16 cellular contexts compared by ENCODE assay signal in the genomic region with DNA sequence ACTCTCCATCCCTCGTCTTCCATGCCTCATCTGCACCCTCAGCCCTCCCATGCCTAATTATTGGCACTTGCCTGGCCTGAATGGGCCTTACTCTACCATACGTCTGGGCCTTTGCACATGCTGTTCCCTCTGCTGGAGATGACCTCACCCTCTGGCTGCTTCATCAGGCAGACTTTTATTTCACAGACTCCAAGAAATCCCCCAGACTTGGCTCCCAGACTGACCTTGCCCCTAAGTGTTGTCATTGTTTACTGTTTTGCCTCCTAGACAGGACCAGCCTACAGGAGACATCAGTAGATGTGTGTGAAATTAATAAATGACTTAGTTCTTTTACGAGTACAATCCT. TPM values are rescaled to one million over a fixed set of nuclear protein-coding genes. Genes with fewer than 3 reads are reported as not detected.
DNase-seq lines count a peak whose midpoint lies in the region; ATAC-seq, FAIRE-seq and TF ChIP-seq lines count a peak whose summit lies in the region.
"Had no signal": no experiment of that assay in that cellular context is flagged by ENCODE, and none has a peak within 500 bp of the region (broad histone marks: within the 10 kb centered on the region; RNA-seq: fewer than 3 reads in every experiment).

No MANE protein-coding gene starts in this region.

- POLR2A ChIA-PET in activated CD4-positive, alpha-beta T cell treated with anti-CD3 and anti-CD28 coated beads for 36 hours (lab: Charles Lee) = no interaction called here
- POLR2A ChIA-PET in HEK293 (lab: Yijun Ruan, JAX) = interaction anchor here (1.8 kb wide), 1 partner anchor 54 kb away, joined by 5 read pairs; no protein-coding TSS in a partner anchor

- H3K27me3 ChIP-seq in H9 (ENCODE audit: insufficient read depth, low read length) = no peaks in the 10 kb centered on the region; the same call in 1 of the 2 replicates
- H3K27me3 ChIP-seq: suprapubic skin had no signal

- no peak overlapping the region for H4K5ac ChIP-seq in H9 (ENCODE audit: insufficient read length, low read depth, low read length)

- H3K9me3 ChIP-seq in HEK293 (ENCODE audit: control insufficient read depth, insufficient read depth, low read depth, low read length) = no peaks in the 10 kb centered on the region
- H3K9me3 ChIP-seq in H9 (ENCODE audit: control insufficient read depth, low read depth, low read length) = no peaks in the 10 kb centered on the region
- H3K9me3 ChIP-seq: suprapubic skin had no signal

- H3K79me2 ChIP-seq in H9 (ENCODE audit: insufficient read depth, low read length) = no peaks in the 10 kb centered on the region

- no peak overlapping the region for H3K23ac ChIP-seq in H9 (ENCODE audit: insufficient read length, low read depth, low read length)

- no peak overlapping the region for H2BK5ac ChIP-seq in H9 (ENCODE audit: insufficient read length, low read length)

- DNase-seq in activated CD4-positive, alpha-beta T cell treated with anti-CD3 and anti-CD28 coated beads for 36 hours = peak; percentile 24
- no peak for DNase-seq in activated CD4-positive, alpha-beta T cell treated with anti-CD3 and anti-CD28 coated beads for 48 hours
- no peak for DNase-seq in central memory CD8-positive, alpha-beta T cell (ENCODE audit: low spot score in 2 of 2)
- no peak for DNase-seq in stimulated activated effector memory CD8-positive, alpha-beta T cell treated with anti-CD3 and anti-CD28 coated beads, Interleukin-12 subunit alpha, Interleukin-12 subunit beta, amount 100 ng/mL, for 72 hours (ENCODE audit: low spot score in 2 of 2)
- DNase-seq in H9 (no peak), H54 (ENCODE audit: insufficient read length, low spot score) (no peak), NCI-H2107 treated with DMSO at 0.1 percent for 48 hours (lab: John Stamatoyannopoulos, UW; ENCODE audit: unreplicated experiment) (no peak)
- DNase-seq: aorta, cerebellar nuclear complex had no signal

- H3K27me3 Mint-ChIP-seq in activated CD4-positive, alpha-beta T cell treated with anti-CD3 and anti-CD28 coated beads for 36 hours = no peaks in the 10 kb centered on the region
- H3K27me3 Mint-ChIP-seq in central memory CD8-positive, alpha-beta T cell = no peaks in the 10 kb centered on the region
- peaks cover 9% of the 10 kb centered on the region for H3K27me3 Mint-ChIP-seq in H9 (ENCODE audit: low read depth)

- no peak overlapping the region for H3K9ac ChIP-seq in H9 (ENCODE audit: extremely low read depth, insufficient read length, low read length)

- no peaks in the 10 kb centered on the region for H4K20me1 ChIP-seq in H9 (ENCODE audit: control insufficient read depth, insufficient read depth, insufficient read length)

- H4K8ac ChIP-seq in H9 (replicated peaks; ENCODE audit: insufficient read length, low read depth, low read length) = no peak overlapping the region

- peaks cover 16% of the 10 kb centered on the region for H3K4me1 Mint-ChIP-seq in activated CD4-positive, alpha-beta T cell treated with anti-CD3 and anti-CD28 coated beads for 36 hours
- H3K4me1 Mint-ChIP-seq in central memory CD8-positive, alpha-beta T cell = peaks cover 20% of the 10 kb centered on the region
- peaks cover 31% of the 10 kb centered on the region for H3K4me1 Mint-ChIP-seq in stimulated activated effector memory CD8-positive, alpha-beta T cell treated with anti-CD3 and anti-CD28 coated beads, Interleukin-12 subunit alpha, Interleukin-12 subunit beta, amount 100 ng/mL, for 72 hours
- H3K4me1 Mint-ChIP-seq in H9 = peaks cover 36 to 37% of the 10 kb centered on the region in 2 experiments

- CTCF ChIA-PET in activated CD4-positive, alpha-beta T cell treated with anti-CD3 and anti-CD28 coated beads for 36 hours (lab: Charles Lee) = interaction anchor here (0.8 to 6.7 kb wide), 7 partner anchors 24 to 211 kb away, joined by 3 to 172 read pairs (median 8); no protein-coding TSS in a partner anchor
- CTCF ChIA-PET in HEK293 (lab: Yijun Ruan, JAX) = interaction anchor here (0.6 to 15.0 kb wide), 21 partner anchors 11 to 657 kb away, joined by 3 to 317 read pairs (median 7); a partner anchor contains a TSS

- no peak overlapping the region for H2AFZ ChIP-seq in H9 (ENCODE audit: low read length)
- H2AFZ ChIP-seq: PC-9 had no signal

- no peak overlapping the region for H3K4me3 ChIP-seq in HEK293 (ENCODE audit: low read depth, low read length)
- H3K4me3 ChIP-seq: PC-9, skin epidermis, suprapubic skin had no signal

- no peak overlapping the region for H3K56ac ChIP-seq in H9 (ENCODE audit: insufficient read length, low read depth, low read length)

- ATAC-seq in activated CD4-positive, alpha-beta T cell treated with anti-CD3 and anti-CD28 coated beads for 36 hours = peak; percentile 9
- ATAC-seq in central memory CD8-positive, alpha-beta T cell (replicated peaks; ENCODE audit: extremely low read depth, poor library complexity, severe bottlenecking) = peak; percentile 29
- ATAC-seq in stimulated activated effector memory CD8-positive, alpha-beta T cell treated with anti-CD3 and anti-CD28 coated beads, Interleukin-12 subunit alpha, Interleukin-12 subunit beta, amount 100 ng/mL, for 72 hours = peak; percentile 39

- no peak overlapping the region for H3K4me3 Mint-ChIP-seq in activated CD4-positive, alpha-beta T cell treated with anti-CD3 and anti-CD28 coated beads for 36 hours
- no peak overlapping the region for H3K4me3 Mint-ChIP-seq in central memory CD8-positive, alpha-beta T cell
- no peak overlapping the region for H3K4me3 Mint-ChIP-seq in stimulated activated effector memory CD8-positive, alpha-beta T cell treated with anti-CD3 and anti-CD28 coated beads, Interleukin-12 subunit alpha, Interleukin-12 subunit beta, amount 100 ng/mL, for 72 hours
- no peak overlapping the region for H3K4me3 Mint-ChIP-seq in H9

- no peaks in the 10 kb centered on the region for H3K36me3 Mint-ChIP-seq in activated CD4-positive, alpha-beta T cell treated with anti-CD3 and anti-CD28 coated beads for 36 hours (ENCODE audit: low read depth)
- peaks cover 27% of the 10 kb centered on the region for H3K36me3 Mint-ChIP-seq in central memory CD8-positive, alpha-beta T cell (ENCODE audit: insufficient read depth)
- peaks cover 11% of the 10 kb centered on the region for H3K36me3 Mint-ChIP-seq in stimulated activated effector memory CD8-positive, alpha-beta T cell treated with anti-CD3 and anti-CD28 coated beads, Interleukin-12 subunit alpha, Interleukin-12 subunit beta, amount 100 ng/mL, for 72 hours
- no peaks in the 10 kb centered on the region; a peak in 1 of 7 replicates for H3K36me3 Mint-ChIP-seq in H9 (ENCODE audit: insufficient read depth in 1 of 3, low read depth in 3 of 3)

- FAIRE-seq in H54 (lab: Jason Lieb, UNC) = no peak
- FAIRE-seq: A204.1 had no signal

- no peak overlapping the region for H2BK20ac ChIP-seq in H9 (ENCODE audit: low read depth, low read length, poor library complexity, severe bottlenecking)

- no peaks in the 10 kb centered on the region for H3K36me3 ChIP-seq in HEK293 (ENCODE audit: control insufficient read depth in 2 of 2, insufficient read depth in 1 of 2, low read length in 2 of 2)
- H3K36me3 ChIP-seq: suprapubic skin had no signal

- no peaks in the 10 kb centered on the region for H3K79me1 ChIP-seq in H9 (ENCODE audit: insufficient read depth, low read depth, low read length, poor library complexity, severe bottlenecking)

- H2BK12ac ChIP-seq in H9 (ENCODE audit: insufficient read length, low read depth, low read length) = no peak overlapping the region

- TF ChIP-seq CTCF in HEK293 (tag by site-specific recombination; IDR thresholded peaks at IDR 0.05) (no peak), H9 (conservative IDR thresholded peaks at IDR 0.05) (no peak)

- H3K14ac ChIP-seq in H9 (ENCODE audit: insufficient read depth, low read length) = no peak overlapping the region

- peaks cover 3% of the 10 kb centered on the region for H3K23me2 ChIP-seq in H9 (ENCODE audit: insufficient read length, low read depth, low read length, poor library complexity, severe bottlenecking)

- no peak overlapping the region for H2BK15ac ChIP-seq in H9 (ENCODE audit: low read depth, low read length)

- no peak overlapping the region for H4K91ac ChIP-seq in H9 (ENCODE audit: insufficient read length, low read depth, low read length)

- no peak overlapping the region for H2BK120ac ChIP-seq in H9 (ENCODE audit: low read depth, low read length, poor library complexity, severe bottlenecking)

- no peak overlapping the region for H3K18ac ChIP-seq in H9 (ENCODE audit: insufficient read length, low read depth, low read length)

- no peak for TF ChIP-seq POLR2A in H54 (IDR thresholded peaks at IDR 0.05; ENCODE audit: low read depth, low read length)

- H3K4me1 ChIP-seq in HEK293 (ENCODE audit: control insufficient read depth, insufficient read depth, low read length) (no peaks in the 10 kb centered on the region), H9 (ENCODE audit: insufficient read depth, low read length) (peaks cover 10% of the 10 kb centered on the region; the same call in 1 of the 2 replicates)

- H3K9me3 Mint-ChIP-seq in activated CD4-positive, alpha-beta T cell treated with anti-CD3 and anti-CD28 coated beads for 36 hours (ENCODE audit: low read depth) = no peaks in the 10 kb centered on the region
- H3K9me3 Mint-ChIP-seq in central memory CD8-positive, alpha-beta T cell = no peaks in the 10 kb centered on the region
- H3K9me3 Mint-ChIP-seq in stimulated activated effector memory CD8-positive, alpha-beta T cell treated with anti-CD3 and anti-CD28 coated beads, Interleukin-12 subunit alpha, Interleukin-12 subunit beta, amount 100 ng/mL, for 72 hours = no peaks in the 10 kb centered on the region
- no peaks in the 10 kb centered on the region for H3K9me3 Mint-ChIP-seq in H9

- H2AK5ac ChIP-seq in H9 (ENCODE audit: insufficient read length, low read length) = no peak overlapping the region

- intact Hi-C loops in activated CD4-positive, alpha-beta T cell treated with anti-CD3 and anti-CD28 coated beads for 36 hours (cut with DNase I, micrococcal nuclease) = loop anchor here in 1 of 2 experiments (10.0 kb wide), 1 partner anchor 284 kb away; a partner anchor contains a TSS

- H3K27ac ChIP-seq in HEK293 (ENCODE audit: extremely low read depth, low read depth, low read length) (no peak overlapping the region), H9 (ENCODE audit: insufficient read length, low read depth, low read length) (no peak overlapping the region)
- H3K27ac ChIP-seq: C4-2B, PC-9, suprapubic skin had no signal

- WGBS in H9 (ENCODE audit: extremely low coverage, insufficient read length, low lambda C conversion rate) = no CpG with 5 or more reads among the region's 3 CpGs

- H3K27ac Mint-ChIP-seq in activated CD4-positive, alpha-beta T cell treated with anti-CD3 and anti-CD28 coated beads for 36 hours = no peak overlapping the region
- H3K27ac Mint-ChIP-seq in central memory CD8-positive, alpha-beta T cell (ENCODE audit: low read depth) = no peak overlapping the region
- H3K27ac Mint-ChIP-seq in stimulated activated effector memory CD8-positive, alpha-beta T cell treated with anti-CD3 and anti-CD28 coated beads, Interleukin-12 subunit alpha, Interleukin-12 subunit beta, amount 100 ng/mL, for 72 hours = no peak overlapping the region
- no peak overlapping the region for H3K27ac Mint-ChIP-seq in H9

- no peak overlapping the region for H3T11ph ChIP-seq in H9 (ENCODE audit: low read length)

- no peak overlapping the region for H3K4ac ChIP-seq in H9 (ENCODE audit: low read depth, low read length)

- no peak overlapping the region for H3K4me2 ChIP-seq in H9 (ENCODE audit: insufficient read depth, insufficient read length, low read length)
- H3K4me2 ChIP-seq: PC-9 had no signal

RNA-seq across cellular contexts. Expression of a gene that starts 5.2 kb away (rescaled TPM):
- total RNA-seq in activated CD4-positive, alpha-beta T cell treated with anti-CD3 and anti-CD28 coated beads for 36 hours = 10 to 100 TPM; 10.3 to 12.1 TPM
- total RNA-seq in H9 (2021) = 23.7 and 29.4 TPM in 2 replicates

RNA-seq across cellular contexts. Expression of a gene that starts 25.8 kb away (rescaled TPM):
- total RNA-seq in activated CD4-positive, alpha-beta T cell treated with anti-CD3 and anti-CD28 coated beads for 36 hours = under 1 TPM in 1 of 2 experiments, not detected in 1; 0.11 TPM
- total RNA-seq in H9 (2021) = 0.15 TPM in 1 of 2 replicates, not detected in the other
- total RNA-seq: Daoy, PC-9 had no signal
